Comparison of ENCODE assay signal across 9 cellular contexts in the genomic region with DNA sequence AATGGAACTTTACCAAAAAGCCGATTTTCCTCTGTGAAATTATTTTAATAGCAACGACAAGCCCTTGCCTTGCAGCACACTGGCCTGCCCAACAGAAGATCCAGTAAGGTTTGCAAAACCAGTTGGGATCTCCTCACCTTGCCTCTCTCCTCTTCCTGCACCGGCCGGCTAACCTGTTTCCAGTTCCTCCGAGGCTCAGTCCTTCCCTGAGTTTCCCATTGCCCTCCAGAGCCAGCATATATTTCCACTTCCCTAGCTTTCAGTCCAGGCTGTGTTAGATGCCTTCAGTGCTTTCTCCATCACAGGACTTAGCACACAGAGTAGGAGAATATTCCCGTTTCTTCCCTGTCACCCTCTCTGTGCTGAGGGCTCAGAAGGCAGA.
DNase-seq lines count a peak whose midpoint lies in the region; TF ChIP-seq lines count a peak whose summit lies in the region.
"Had no signal": no experiment of that assay in that cellular context is flagged by ENCODE, and none has a peak within 500 bp of the region (broad histone marks: within the 10 kb centered on the region; RNA-seq: fewer than 3 reads in every experiment).

No MANE protein-coding gene starts in this region.

- WGBS in mesodermal cell (ENCODE audit: insufficient coverage in 2 of 2), 2 experiments, result 8 to 17% methylated on average over 5 to 6 of the region's 6 CpGs

- H3K4me1 ChIP-seq in colonic mucosa, result no peaks in the 10 kb centered on the region
- no peaks in the 10 kb centered on the region for H3K4me1 ChIP-seq in mesodermal cell (ENCODE audit: control insufficient read depth, insufficient read depth, low read length, poor library complexity, severe bottlenecking)

- no peaks in the 10 kb centered on the region for H3K9me3 ChIP-seq in colonic mucosa
- H3K9me3 ChIP-seq in mesodermal cell (ENCODE audit: control insufficient read depth, low read length), result no peaks in the 10 kb centered on the region
- H3K9me3 ChIP-seq: neutrophil had no signal

- H3K27me3 ChIP-seq in colonic mucosa, result no peaks in the 10 kb centered on the region

- TF ChIP-seq CTCF in AG10803 (conservative IDR thresholded peaks at IDR 0.05; ENCODE audit: low read length), result no peak
- no peak for TF ChIP-seq CTCF in colonic mucosa (IDR thresholded peaks at IDR 0.05)

- intact Hi-C loops in colonic mucosa (cut with DNase I), result no loop called here

- DNase-seq in AG10803 (ENCODE audit: low read depth) (no peak), NCI-H1417 treated with DMSO at 0.1 percent for 48 hours (lab: John Stamatoyannopoulos, UW) (peak; percentile 30), colonic mucosa (peak; percentile 32), HUDEP-2 (lab: John Stamatoyannopoulos, UW; ENCODE audit: unreplicated experiment in 76 of 76) (no peak), GOT3 (lab: John Stamatoyannopoulos, UW) (no peak), D341Med (ENCODE audit: low spot score) (no peak)
- no peak for DNase-seq in NK-92 treated with Interleukin-12 subunit alpha and Interleukin-12 subunit beta, amount 100 ng/mL, for 24 hours (lab: John Stamatoyannopoulos, UW)

- H3K4me3 ChIP-seq in AG10803 (ENCODE audit: low read length) (peak overlapping the region; percentile 82), colonic mucosa (peak overlapping the region; percentile 59), mesodermal cell (ENCODE audit: extremely low read depth, insufficient read depth, low read length, poor library complexity, severe bottlenecking) (peak overlapping the region; percentile 52)

- H3K36me3 ChIP-seq in colonic mucosa (no peaks in the 10 kb centered on the region), mesodermal cell (ENCODE audit: control insufficient read depth, insufficient read depth, low read length) (no peaks in the 10 kb centered on the region)
- H3K36me3 ChIP-seq: neutrophil had no signal

- H3K27ac ChIP-seq in colonic mucosa (no peak overlapping the region), mesodermal cell (ENCODE audit: low read depth, low read length, severe bottlenecking) (no peak overlapping the region)
- H3K27ac ChIP-seq: neutrophil had no signal

- H3K9ac ChIP-seq in colonic mucosa (ENCODE audit: low read depth in 2 of 2, low read length in 2 of 2), result peak overlapping the region in 1 of 2 donors; percentile 78

Comparison
In these comparisons a context has a peak if more than half of its experiments do, and no peak if none do; other contexts are left out.
1. DNase-seq: peak in NCI-H1417 treated with DMSO at 0.1 percent for 48 hours (single experiment) and colonic mucosa (single experiment); none in AG10803 (single experiment), HUDEP-2 (0 of 76), NK-92 treated with Interleukin-12 subunit alpha and Interleukin-12 subunit beta, amount 100 ng/mL, for 24 hours (single experiment), GOT3 (single experiment) and D341Med (single experiment).
2. Peak in every context shown above with its lines, with median percentiles within 50 percentile points of each other: H3K4me3 ChIP-seq.